25 cellular contexts compared by ENCODE assay signal in genomic region chr6:75344021-75344420, GRCh38.
"Had no signal": no experiment of that assay in that cellular context is flagged by ENCODE, and none has a peak within 500 bp of the region (broad histone marks: within the 10 kb centered on the region; RNA-seq: fewer than 3 reads in every experiment).

No MANE protein-coding gene starts in this region.

- DNase-seq: nephron progenitor cell; occipital lobe; ovary; posterior cingulate gyrus; psoas muscle; right cardiac atrium; right lobe of liver; sigmoid colon; small intestine; stimulated activated CD4-positive, alpha-beta T cell treated with anti-CD3 and anti-CD28 coated beads, Interleukin-15, amount 100 ng/mL, for 24 hours; stimulated activated CD4-positive, alpha-beta T cell treated with anti-CD3 and anti-CD28 coated beads, Interleukin-2, amount 100 ng/mL, for 24 hours; stimulated activated CD4-positive, alpha-beta T cell treated with anti-CD3 and anti-CD28 coated beads, Interleukin-2, amount 100 ng/mL, for 48 hours; stimulated activated CD4-positive, alpha-beta T cell treated with anti-CD3 and anti-CD28 coated beads, Interleukin-4, amount 100 ng/mL, for 24 hours; stimulated activated naive B cell treated with anti-CD40 and anti-IgM and Interleukin-4, amounts not matched to agents 10 μg/mL and 1 μg/mL and 100 μg/mL, for 72 hours; stimulated activated naive CD4-positive, alpha-beta T cell treated with Interleukin-2 at 50 U/mL for 16 hours; stomach; thyroid gland; upper lobe of left lung had no signal

- H3K9me3 ChIP-seq: ovary, psoas muscle, right lobe of liver, sigmoid colon, stomach, thoracic aorta, thyroid gland, tibial nerve, upper lobe of left lung, vagina had no signal

- H3K27ac ChIP-seq: ovary, parathyroid adenoma, psoas muscle, right lobe of liver, sigmoid colon, stomach, thyroid gland, tibial nerve, upper lobe of left lung, vagina had no signal

- H3K4me3 ChIP-seq: ovary, psoas muscle, right lobe of liver, sigmoid colon, stomach, thoracic aorta, thyroid gland, tibial nerve, upper lobe of left lung, vagina had no signal

- H2AFZ ChIP-seq: parathyroid adenoma had no signal

- H3K9ac ChIP-seq: parathyroid adenoma had no signal

- H3K36me3 ChIP-seq: ovary, right lobe of liver, stomach, thoracic aorta, thyroid gland, tibial nerve, upper lobe of left lung, vagina had no signal

- H3K27me3 ChIP-seq: ovary, right lobe of liver, sigmoid colon, stomach, thyroid gland, tibial nerve, upper lobe of left lung, vagina had no signal

- FAIRE-seq: small intestine, urothelium cell line had no signal

- H3K4me1 ChIP-seq: parathyroid adenoma, vagina had no signal

- H3K79me2 ChIP-seq: parathyroid adenoma had no signal

- ATAC-seq: natural killer cell treated with Interleukin-12 subunit alpha and Interleukin-12 subunit beta and Interleukin-15 and Interleukin-18, amount 100 ng/mL, for 72 hours; psoas muscle; right cardiac atrium; stimulated activated effector memory CD8-positive, alpha-beta T cell treated with anti-CD3 and anti-CD28 coated beads, Interleukin-12 subunit alpha, Interleukin-12 subunit beta, amount 100 ng/mL, for 72 hours; stimulated activated naive B cell treated with anti-CD40 and anti-IgM and Interleukin-4, amounts not matched to agents 10 μg/mL and 1 μg/mL and 100 μg/mL, for 72 hours had no signal
